ENCODE assay signal across 14 cellular contexts in genomic region chr16:11979013-11979412, GRCh38. TPM values are rescaled to one million over a fixed set of nuclear protein-coding genes. Genes with fewer than 3 reads are reported as not detected.
A peak's percentile ranks its signal among the peaks of the same experiment; 100 is the strongest.
DNase-seq lines count a peak whose midpoint lies in the region; ATAC-seq and TF ChIP-seq lines count a peak whose summit lies in the region.
"Not testable (repeated sequence)": the region's sequence is repeated elsewhere in the genome, so short reads cannot be mapped to it uniquely, and the experiment has no call there.
"Had no signal": no experiment of that assay in that cellular context is flagged by ENCODE, and none has a peak within 500 bp of the region (broad histone marks: within the 10 kb centered on the region; RNA-seq: fewer than 3 reads in every experiment).

No MANE protein-coding gene starts in this region.

- not testable (repeated sequence) for H3K4me3 ChIP-seq in BLaER1; HEK293 (ENCODE audit: low read depth, low read length); Karpas-422 (ENCODE audit: low read length); SK-N-SH (ENCODE audit: low read depth in 2 of 2, low read length in 1 of 2)
- peak overlapping the region; percentile 80; the same call in 1 of the 2 replicates for H3K4me3 ChIP-seq in GM12864 (ENCODE audit: low read depth, low read length)

- H3K36me3 ChIP-seq in BLaER1; HEK293 (ENCODE audit: control insufficient read depth in 2 of 2, insufficient read depth in 1 of 2, low read length in 2 of 2); Karpas-422 (ENCODE audit: insufficient read depth, low read length); SK-N-SH (replicated peaks in 1 of 2; ENCODE audit: control insufficient read depth in 1 of 2, insufficient read depth in 2 of 2, low read length in 1 of 2): not testable (repeated sequence)

- H3K4me1 Mint-ChIP-seq in chondrocyte (ENCODE audit: low read depth) (peaks cover 29% of the 10 kb centered on the region), naive B cell (peaks cover 59 to 85% (median 74%) of the 10 kb centered on the region in 3 donors)
- H3K4me1 Mint-ChIP-seq in stimulated activated naive CD8-positive, alpha-beta T cell treated with anti-CD3 and anti-CD28 coated beads, Interleukin-15, Interleukin-2, amounts not matched to agents 100 ng/mL and 50 ng/mL, for 24 hours (ENCODE audit: low read depth): peaks cover 50% of the 10 kb centered on the region

- not testable (repeated sequence) for H3K36me3 Mint-ChIP-seq in chondrocyte (ENCODE audit: low read depth); stimulated activated naive CD8-positive, alpha-beta T cell treated with anti-CD3 and anti-CD28 coated beads, Interleukin-15, Interleukin-2, amounts not matched to agents 100 ng/mL and 50 ng/mL, for 24 hours (ENCODE audit: low read depth)
- peaks cover 10 to 20% of the 10 kb centered on the region in 2 donors for H3K36me3 Mint-ChIP-seq in naive B cell

- not testable (repeated sequence) for H3F3A ChIP-seq in SK-N-SH (replicated peaks; ENCODE audit: insufficient read depth)

- CTCF ChIA-PET in HEK293 (lab: Yijun Ruan, JAX) (interaction anchor here (0.6 to 0.7 kb wide), 2 partner anchors 29 to 582 kb away, joined by 3 to 4 read pairs; no protein-coding TSS in a partner anchor), SK-N-SH (lab: Yijun Ruan, JAX) (interaction anchor here (3.9 kb wide), 1 partner anchor 89 kb away, joined by 24 read pairs; no protein-coding TSS in a partner anchor)

- not testable (repeated sequence) for H3K27me3 ChIP-seq in BLaER1; Karpas-422 (ENCODE audit: low read length); SK-N-SH (ENCODE audit: insufficient read depth)

- POLR2A ChIA-PET in HEK293 (lab: Yijun Ruan, JAX); SK-N-SH (lab: Yijun Ruan, JAX): not testable (repeated sequence)

- not testable (repeated sequence) for H3K9me2 ChIP-seq in Karpas-422 (replicated peaks; ENCODE audit: insufficient read depth, low read length); SK-N-SH

- 91% methylated on average over 5 of the region's 5 CpGs for WGBS in SK-N-SH (ENCODE audit: low lambda C conversion rate)

- not testable (repeated sequence) for TF ChIP-seq RAD21 in SK-N-SH (IDR thresholded peaks at IDR 0.05; ENCODE audit: low read length)

- not testable (repeated sequence) for H2AFZ ChIP-seq in Karpas-422 (ENCODE audit: low read length); SK-N-SH (ENCODE audit: low read depth)

- H3K9me3 Mint-ChIP-seq in chondrocyte (ENCODE audit: low read depth); naive B cell; stimulated activated naive CD8-positive, alpha-beta T cell treated with anti-CD3 and anti-CD28 coated beads, Interleukin-15, Interleukin-2, amounts not matched to agents 100 ng/mL and 50 ng/mL, for 24 hours: not testable (repeated sequence)

- ATAC-seq in naive B cell (ENCODE audit: low read depth in 2 of 2): not testable (repeated sequence)

- H3K27ac ChIP-seq in BLaER1; HEK293 (ENCODE audit: extremely low read depth, low read depth, low read length); SK-N-SH (ENCODE audit: low read depth in 2 of 2, low read length in 1 of 2): not testable (repeated sequence)
- H3K27ac ChIP-seq in Karpas-422 (ENCODE audit: low read length): 0 out of 2 replicates have a peak overlapping the region, but pooled peaks have one; percentile 1

- 0 out of 2 replicates have a peak, but pooled peaks cover 16% of the 10 kb centered on the region for H4K20me1 ChIP-seq in BLaER1
- H4K20me1 ChIP-seq in Karpas-422 (ENCODE audit: insufficient read depth, low read depth, low read length); SK-N-SH (ENCODE audit: insufficient read depth): not testable (repeated sequence)

- not testable (repeated sequence) for H3K27me3 Mint-ChIP-seq in chondrocyte (ENCODE audit: low read depth); naive B cell; stimulated activated naive CD8-positive, alpha-beta T cell treated with anti-CD3 and anti-CD28 coated beads, Interleukin-15, Interleukin-2, amounts not matched to agents 100 ng/mL and 50 ng/mL, for 24 hours

- not testable (repeated sequence) for TF ChIP-seq CTCF in GM12864 (IDR thresholded peaks at IDR 0.05; ENCODE audit: low read depth, low read length, missing control alignments); HEK293 (tag by site-specific recombination; IDR thresholded peaks at IDR 0.05)
- TF ChIP-seq CTCF in SK-N-SH (IDR thresholded peaks at IDR 0.05) (peak; percentile 8; the same call in 1 of the 2 replicates), chondrocyte (IDR thresholded peaks at IDR 0.05) (peak; percentile 16)

- TF ChIP-seq EP300 in SK-N-SH (IDR thresholded peaks at IDR 0.05; ENCODE audit: borderline replicate concordance in 1 of 2, low read depth in 1 of 2, low read length in 1 of 2): not testable (repeated sequence)

- H3K79me2 ChIP-seq in Karpas-422 (ENCODE audit: low read length) (peaks cover 62% of the 10 kb centered on the region), SK-N-SH (ENCODE audit: insufficient read depth) (peaks cover 82% of the 10 kb centered on the region)

- not testable (repeated sequence) for H3K27ac Mint-ChIP-seq in chondrocyte (ENCODE audit: unreplicated experiment)
- peak overlapping the region; percentile 63 to 99 (median 98) for H3K27ac Mint-ChIP-seq in naive B cell
- peak overlapping the region; percentile 40 for H3K27ac Mint-ChIP-seq in stimulated activated naive CD8-positive, alpha-beta T cell treated with anti-CD3 and anti-CD28 coated beads, Interleukin-15, Interleukin-2, amounts not matched to agents 100 ng/mL and 50 ng/mL, for 24 hours

- H3K4me1 ChIP-seq in BLaER1 (peaks cover 42% of the 10 kb centered on the region), Karpas-422 (ENCODE audit: low read length) (peaks cover 53% of the 10 kb centered on the region)
- H3K4me1 ChIP-seq in HEK293 (ENCODE audit: control insufficient read depth, insufficient read depth, low read length); SK-N-SH (ENCODE audit: control insufficient read depth in 1 of 2, insufficient read depth in 2 of 2, low read depth in 1 of 2, low read length in 1 of 2): not testable (repeated sequence)

- DNase-seq in GM12864 (ENCODE audit: low read depth); Karpas-422; SK-N-SH; chondrocyte (ENCODE audit: low spot score); naive B cell: not testable (repeated sequence)

- not testable (repeated sequence) for H3K9ac ChIP-seq in BLaER1; Karpas-422 (ENCODE audit: low read length); SK-N-SH

- not testable (repeated sequence) for H3K4me3 Mint-ChIP-seq in chondrocyte (ENCODE audit: unreplicated experiment); stimulated activated naive CD8-positive, alpha-beta T cell treated with anti-CD3 and anti-CD28 coated beads, Interleukin-15, Interleukin-2, amounts not matched to agents 100 ng/mL and 50 ng/mL, for 24 hours
- H3K4me3 Mint-ChIP-seq in naive B cell: peak overlapping the region; percentile 93 to 100 (median 99)

- H3K9me3 ChIP-seq in BLaER1; HEK293 (ENCODE audit: control insufficient read depth, insufficient read depth, low read depth, low read length); Karpas-422 (ENCODE audit: low read length); SK-N-SH: not testable (repeated sequence)

- H3K4me2 ChIP-seq in BLaER1: peak overlapping the region; percentile 98; the same call in 1 of the 2 replicates
- H3K4me2 ChIP-seq in Karpas-422 (ENCODE audit: low read depth, low read length, poor library complexity, severe bottlenecking): peak overlapping the region; percentile 92
- not testable (repeated sequence) for H3K4me2 ChIP-seq in SK-N-SH

RNA-seq across cellular contexts. Expression of gene SNX29, which starts 2.5 kb away (rescaled TPM):
- total RNA-seq in Karpas-422 (2014; rRNA removed; shearing (Covaris generic); ENCODE audit: low replicate concordance): 13.2 and 26.8 TPM in 2 replicates
- polyA plus RNA-seq in SK-N-SH (2012; rRNA removed): 5.3 and 5.9 TPM in 2 replicates
- polyA plus RNA-seq in SK-N-SH (2012; cell fraction: cytosol; rRNA removed): 3.6 and 4.3 TPM in 2 replicates
- polyA plus RNA-seq in SK-N-SH (2012; cell fraction: nucleus; rRNA removed): 4.8 and 6.0 TPM in 2 replicates
- 13.6 to 23.2 TPM (median 14.3 TPM) in 3 replicates for total RNA-seq in chondrocyte
- 100 to 1,000 TPM in 5 of 6 donors, 10 to 100 TPM in 1; 96.0 to 209 (median 155) TPM for polyA plus RNA-seq in naive B cell (ENCODE audit: low read depth in 6 of 6)

RNA-seq across cellular contexts. Expression of gene TNFRSF17, which starts 14.0 kb away (rescaled TPM):
- 6.2 and 24.0 TPM in 2 replicates for total RNA-seq in Karpas-422 (2014; rRNA removed; shearing (Covaris generic); ENCODE audit: low replicate concordance)
- polyA plus RNA-seq in SK-N-SH (2012; rRNA removed) (0.08 TPM in 1 of 2 replicates, not detected in the other), naive B cell (ENCODE audit: low read depth in 6 of 6) (10 to 100 TPM; 24.0 to 75.8 (median 39.7) TPM)
- 0.08 TPM in 1 of 2 replicates, not detected in the other for polyA plus RNA-seq in SK-N-SH (2012; cell fraction: cytosol; rRNA removed)
- polyA plus RNA-seq in SK-N-SH (2012; cell fraction: nucleus; rRNA removed): 0.13 and 0.23 TPM in 2 replicates
- not detected in 3 replicates for total RNA-seq in chondrocyte
- total RNA-seq: A673; CD4-positive, CD25-positive, alpha-beta regulatory T cell; CD8-positive, alpha-beta memory T cell; GM23338; HepG2 had no signal
- polyA plus RNA-seq: AG04450; CD4-positive, CD25-positive, alpha-beta regulatory T cell; CD8-positive, alpha-beta memory T cell; GM23338; HepG2 had no signal

RNA-seq across cellular contexts. Expression of gene NPIPB2, which starts 37.2 kb away (rescaled TPM):
- total RNA-seq in Karpas-422 (2014; rRNA removed; shearing (Covaris generic); ENCODE audit: low replicate concordance): 4.5 and 17.6 TPM in 2 replicates
- polyA plus RNA-seq in SK-N-SH (2012; rRNA removed) (4.7 and 9.3 TPM in 2 replicates), naive B cell (ENCODE audit: low read depth in 6 of 6) (1 to 10 TPM in 4 of 6 donors, not detected in 2; 1.4 to 8.7 (median 6.1) TPM)
- 4.2 TPM in 2 replicates for polyA plus RNA-seq in SK-N-SH (2012; cell fraction: cytosol; rRNA removed)
- 42.2 and 85.3 TPM in 2 replicates for polyA plus RNA-seq in SK-N-SH (2012; cell fraction: nucleus; rRNA removed)
- 5.9 to 11.9 TPM (median 6.2 TPM) in 3 replicates for total RNA-seq in chondrocyte
